Comparison of ENCODE assay signal across 8 cellular contexts in genomic region chr3:58333206-58334012, GRCh38. TPM values are rescaled to one million over a fixed set of nuclear protein-coding genes. Genes with fewer than 3 reads are reported as not detected.
DNase-seq lines count a peak whose midpoint lies in the region; ATAC-seq and TF ChIP-seq lines count a peak whose summit lies in the region.

No MANE protein-coding gene starts in this region.

- intact Hi-C loops in vagina (cut with DNase I): loop anchor here (10.0 kb wide), 1 partner anchor 151 kb away; no protein-coding TSS in a partner anchor

- peaks cover 26 to 41% of the 10 kb centered on the region in 2 donors for H3K4me1 Mint-ChIP-seq in natural killer cell treated with Interleukin-12 subunit alpha and Interleukin-12 subunit beta and Interleukin-15 and Interleukin-18, amount 100 ng/mL, for 72 hours (ENCODE audit: low read depth in 2 of 2)

- H3K36me3 ChIP-seq in vagina: no peaks in the 10 kb centered on the region

- H3K9me3 ChIP-seq in vagina: no peaks in the 10 kb centered on the region

- ATAC-seq in natural killer cell treated with Interleukin-12 subunit alpha and Interleukin-12 subunit beta and Interleukin-15 and Interleukin-18, amount 100 ng/mL, for 72 hours: peak; percentile 37 to 43

- CTCF ChIA-PET in HEK293T (lab: Yijun Ruan, JAX): interaction anchor here (1.0 kb wide), 2 partner anchors 34 to 160 kb away, joined by 3 read pairs; no protein-coding TSS in a partner anchor

- DNase-seq in DMS53 (lab: John Stamatoyannopoulos, UW) (peak; percentile 8), DMS53 treated with DMSO at 0.1 percent for 48 hours (lab: John Stamatoyannopoulos, UW; ENCODE audit: unreplicated experiment) (no peak), HEK293T (ENCODE audit: extremely low spot score) (peak; percentile 36), NB4 (ENCODE audit: low read depth) (peak; percentile 68), fibroblast of pulmonary artery (ENCODE audit: low read depth) (peak; percentile 39), vagina (ENCODE audit: extremely low spot score in 2 of 2) (no peak)
- DNase-seq in activated T-cell treated with anti-CD3 and anti-CD28 coated beads, Interleukin-2, amount 50 U/mL, for 48 hours: peak; percentile 49 to 62
- no peak for DNase-seq in natural killer cell treated with Interleukin-12 subunit alpha and Interleukin-12 subunit beta and Interleukin-15 and Interleukin-18, amount 100 ng/mL, for 72 hours (ENCODE audit: low spot score)

- peaks cover 11% of the 10 kb centered on the region for H3K36me3 Mint-ChIP-seq in natural killer cell treated with Interleukin-12 subunit alpha and Interleukin-12 subunit beta and Interleukin-15 and Interleukin-18, amount 100 ng/mL, for 72 hours

- peak overlapping the region; percentile 82 for H3K4me3 Mint-ChIP-seq in natural killer cell treated with Interleukin-12 subunit alpha and Interleukin-12 subunit beta and Interleukin-15 and Interleukin-18, amount 100 ng/mL, for 72 hours

- no peaks in the 10 kb centered on the region for H3K27me3 ChIP-seq in vagina

- peak overlapping the region; percentile 84 for H3K27ac ChIP-seq in vagina

- H3K27ac Mint-ChIP-seq in natural killer cell treated with Interleukin-12 subunit alpha and Interleukin-12 subunit beta and Interleukin-15 and Interleukin-18, amount 100 ng/mL, for 72 hours: peak overlapping the region; percentile 89 to 99

- POLR2A ChIA-PET in HEK293T (lab: Yijun Ruan, JAX): interaction anchor here (1.0 to 1.5 kb wide), 2 partner anchors 8 to 156 kb away, joined by 3 to 4 read pairs; no protein-coding TSS in a partner anchor

- peak overlapping the region; percentile 81 for H3K4me3 ChIP-seq in NB4 (ENCODE audit: low read depth, low read length)
- peak overlapping the region; percentile 79 for H3K4me3 ChIP-seq in fibroblast of pulmonary artery (replicated peaks; ENCODE audit: low read depth, low read length)
- peak overlapping the region; percentile 90 to 95 for H3K4me3 ChIP-seq in vagina

- H3K9me3 Mint-ChIP-seq in natural killer cell treated with Interleukin-12 subunit alpha and Interleukin-12 subunit beta and Interleukin-15 and Interleukin-18, amount 100 ng/mL, for 72 hours: no peaks in the 10 kb centered on the region

- H3K4me1 ChIP-seq in vagina: peaks cover 65% of the 10 kb centered on the region

- TF ChIP-seq POLR2A in NB4 (IDR thresholded peaks at IDR 0.05; ENCODE audit: extremely low read depth, insufficient read length) (no peak), vagina (IDR thresholded peaks at IDR 0.05) (no peak)

- TF ChIP-seq CTCF in NB4 (IDR thresholded peaks at IDR 0.05; ENCODE audit: low read depth, low read length) (no peak), fibroblast of pulmonary artery (IDR thresholded peaks at IDR 0.05; ENCODE audit: low read length, missing control alignments) (peak; percentile 13), vagina (IDR thresholded peaks at IDR 0.05) (no peak)

- no peaks in the 10 kb centered on the region for H3K27me3 Mint-ChIP-seq in natural killer cell treated with Interleukin-12 subunit alpha and Interleukin-12 subunit beta and Interleukin-15 and Interleukin-18, amount 100 ng/mL, for 72 hours

TF ChIP-seq in HEK293T, 16 proteins besides CTCF, POLR2A, EP300 and RAD21:
- no peak for TF ChIP-seq ARNT (IDR thresholded peaks at IDR 0.05)
- no peak for TF ChIP-seq FOXA1 (IDR thresholded peaks at IDR 0.05)
- peak; percentile 82 for TF ChIP-seq ZNF384 (IDR thresholded peaks at IDR 0.05)
- 0 out of 2 replicates have a peak, but pooled peaks have one; percentile 10 for TF ChIP-seq CTBP1 (IDR thresholded peaks at IDR 0.05; ENCODE audit: borderline replicate concordance)
- no peak for TF ChIP-seq SUZ12 (IDR thresholded peaks at IDR 0.05)
- TF ChIP-seq PKNOX1 (IDR thresholded peaks at IDR 0.05): no peak
- no peak for TF ChIP-seq HDGF (IDR thresholded peaks at IDR 0.05; ENCODE audit: borderline replicate concordance)
- no peak for TF ChIP-seq L3MBTL2 (conservative IDR thresholded peaks at IDR 0.05)

RNA-seq across cellular contexts. Expression of gene PXK, which starts 0.7 kb away (rescaled TPM):
- 10 to 100 TPM; 63.8 to 67.8 TPM for total RNA-seq in natural killer cell treated with Interleukin-12 subunit alpha and Interleukin-12 subunit beta and Interleukin-15 and Interleukin-18, amount 100 ng/mL, for 72 hours
- 59.9 TPM for total RNA-seq in vagina

RNA-seq across cellular contexts. Expression of gene HTD2, which starts 27.1 kb away (rescaled TPM):
- total RNA-seq in natural killer cell treated with Interleukin-12 subunit alpha and Interleukin-12 subunit beta and Interleukin-15 and Interleukin-18, amount 100 ng/mL, for 72 hours: 10 to 100 TPM in 1 of 2 donors, 1 to 10 TPM in 1; 6.7 to 11.6 TPM
- total RNA-seq in vagina: 3.7 TPM

RNA-seq across cellular contexts. Expression of gene RPP14, which starts 27.4 kb away (rescaled TPM):
- total RNA-seq in natural killer cell treated with Interleukin-12 subunit alpha and Interleukin-12 subunit beta and Interleukin-15 and Interleukin-18, amount 100 ng/mL, for 72 hours: 10 to 100 TPM; 17.0 to 34.0 TPM
- total RNA-seq in vagina: 16.9 TPM

Comparison
In these comparisons a context has a peak if more than half of its experiments do, and no peak if none do; other contexts are left out.
1. DNase-seq: peak in DMS53 (single experiment), HEK293T (single experiment), NB4 (single experiment), activated T-cell treated with anti-CD3 and anti-CD28 coated beads, Interleukin-2, amount 50 U/mL, for 48 hours (2 of 2) and fibroblast of pulmonary artery (single experiment); none in DMS53 treated with DMSO at 0.1 percent for 48 hours (single experiment), natural killer cell treated with Interleukin-12 subunit alpha and Interleukin-12 subunit beta and Interleukin-15 and Interleukin-18, amount 100 ng/mL, for 72 hours (single experiment) and vagina (0 of 2).
2. Peak in every context shown above with its lines, with median percentiles within 50 percentile points of each other: H3K4me3 ChIP-seq.